In the genomic region with DNA sequence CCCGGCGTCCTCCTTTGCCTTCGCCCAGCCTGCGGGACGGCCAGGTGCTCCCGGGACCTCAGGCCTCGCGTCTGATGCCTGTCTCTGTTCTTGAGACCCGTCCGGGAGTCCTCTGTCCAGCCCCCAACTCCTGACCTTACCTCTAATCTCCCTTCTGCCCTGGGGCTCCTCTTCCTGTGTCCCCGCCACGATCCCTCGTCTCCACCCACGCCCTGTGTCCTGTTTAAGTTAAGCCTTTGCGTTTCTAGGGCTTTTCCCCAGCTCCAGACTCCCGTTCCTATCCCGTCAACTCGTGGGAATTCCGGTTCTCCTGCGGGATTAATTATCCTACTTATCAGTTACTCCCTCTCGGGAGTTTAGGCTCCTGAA, we compare ENCODE assay signal across 8 cellular contexts. TPM values are rescaled to one million over a fixed set of nuclear protein-coding genes. Genes with fewer than 3 reads are reported as not detected.
DNase-seq lines count a peak whose midpoint lies in the region; ATAC-seq and TF ChIP-seq lines count a peak whose summit lies in the region.

No MANE protein-coding gene starts in this region.

- H3K4me1 ChIP-seq in testis = peaks cover 17% of the 10 kb centered on the region

- H3K4me3 Mint-ChIP-seq in activated CD4-positive, alpha-beta T cell treated with anti-CD3 and anti-CD28 coated beads, Interleukin-2, amount 10 ng/mL, durations not matched to agents 7 days and 5 days = peak overlapping the region; percentile 95
- H3K4me3 Mint-ChIP-seq in activated T-helper 1 cell treated with anti-CD3 and anti-CD28 coated beads, Interleukin-12 subunit alpha, Interleukin-12 subunit beta, Interleukin-2, Interleukin-4 antibody, amounts not matched to agents 30 ng/mL and 10 ng/mL and 1 ng/mL, durations not matched to agents 14 hours and 24 hours and 36 hours = peak overlapping the region; percentile 99

- CTCF ChIA-PET in activated CD4-positive, alpha-beta T cell treated with anti-CD3 and anti-CD28 coated beads, Interleukin-2, amount 10 ng/mL, durations not matched to agents 7 days and 5 days (lab: Charles Lee) = no interaction called here

- H3K27ac Mint-ChIP-seq in activated CD4-positive, alpha-beta T cell treated with anti-CD3 and anti-CD28 coated beads, Interleukin-2, amount 10 ng/mL, durations not matched to agents 7 days and 5 days = peak overlapping the region; percentile 99
- peak overlapping the region; percentile 97 for H3K27ac Mint-ChIP-seq in activated T-helper 1 cell treated with anti-CD3 and anti-CD28 coated beads, Interleukin-12 subunit alpha, Interleukin-12 subunit beta, Interleukin-2, Interleukin-4 antibody, amounts not matched to agents 30 ng/mL and 10 ng/mL and 1 ng/mL, durations not matched to agents 14 hours and 24 hours and 36 hours

- peak overlapping the region; percentile 99 for H3K4me3 ChIP-seq in iPS-18c (ENCODE audit: insufficient read depth, low read depth, low read length)
- H3K4me3 ChIP-seq in testis = peak overlapping the region; percentile 80 to 89

- H3K27me3 Mint-ChIP-seq in activated CD4-positive, alpha-beta T cell treated with anti-CD3 and anti-CD28 coated beads, Interleukin-2, amount 10 ng/mL, durations not matched to agents 7 days and 5 days = no peaks in the 10 kb centered on the region
- no peaks in the 10 kb centered on the region for H3K27me3 Mint-ChIP-seq in activated T-helper 1 cell treated with anti-CD3 and anti-CD28 coated beads, Interleukin-12 subunit alpha, Interleukin-12 subunit beta, Interleukin-2, Interleukin-4 antibody, amounts not matched to agents 30 ng/mL and 10 ng/mL and 1 ng/mL, durations not matched to agents 14 hours and 24 hours and 36 hours (ENCODE audit: insufficient read depth)

- ATAC-seq in HG02759 (IDR thresholded peaks at IDR 0.05; ENCODE audit: unreplicated experiment) (no peak), GM19351 (IDR thresholded peaks at IDR 0.05; ENCODE audit: unreplicated experiment) (no peak)

- no peak for TF ChIP-seq CTCF in testis (IDR thresholded peaks at IDR 0.05)

- H3K36me3 ChIP-seq in testis (ENCODE audit: low read depth, missing control alignments) = no peaks in the 10 kb centered on the region

- H3K27me3 ChIP-seq in testis = no peaks in the 10 kb centered on the region

- POLR2A ChIA-PET in activated CD4-positive, alpha-beta T cell treated with anti-CD3 and anti-CD28 coated beads, Interleukin-2, amount 10 ng/mL, durations not matched to agents 7 days and 5 days (lab: Charles Lee) = no interaction called here

- peak overlapping the region; percentile 92 to 93 for H3K27ac ChIP-seq in testis

- H3K36me3 Mint-ChIP-seq in activated CD4-positive, alpha-beta T cell treated with anti-CD3 and anti-CD28 coated beads, Interleukin-2, amount 10 ng/mL, durations not matched to agents 7 days and 5 days (ENCODE audit: low read depth) = peaks cover 47% of the 10 kb centered on the region
- peaks cover 47% of the 10 kb centered on the region for H3K36me3 Mint-ChIP-seq in activated T-helper 1 cell treated with anti-CD3 and anti-CD28 coated beads, Interleukin-12 subunit alpha, Interleukin-12 subunit beta, Interleukin-2, Interleukin-4 antibody, amounts not matched to agents 30 ng/mL and 10 ng/mL and 1 ng/mL, durations not matched to agents 14 hours and 24 hours and 36 hours (ENCODE audit: low read depth)

- TF ChIP-seq POLR2A in testis (IDR thresholded peaks at IDR 0.05) = no peak

- H3K9me3 ChIP-seq in iPS-18c (ENCODE audit: control insufficient read depth, insufficient read depth, low read length) (no peaks in the 10 kb centered on the region), testis (no peaks in the 10 kb centered on the region)

- WGBS in testis, 2 donors = 0 to 1% methylated on average over 18 to 21 of the region's 21 CpGs

- no peaks in the 10 kb centered on the region for H3K9me3 Mint-ChIP-seq in activated CD4-positive, alpha-beta T cell treated with anti-CD3 and anti-CD28 coated beads, Interleukin-2, amount 10 ng/mL, durations not matched to agents 7 days and 5 days
- H3K9me3 Mint-ChIP-seq in activated T-helper 1 cell treated with anti-CD3 and anti-CD28 coated beads, Interleukin-12 subunit alpha, Interleukin-12 subunit beta, Interleukin-2, Interleukin-4 antibody, amounts not matched to agents 30 ng/mL and 10 ng/mL and 1 ng/mL, durations not matched to agents 14 hours and 24 hours and 36 hours = no peaks in the 10 kb centered on the region

- peaks cover 44% of the 10 kb centered on the region for H3K4me1 Mint-ChIP-seq in activated CD4-positive, alpha-beta T cell treated with anti-CD3 and anti-CD28 coated beads, Interleukin-2, amount 10 ng/mL, durations not matched to agents 7 days and 5 days
- peaks cover 36% of the 10 kb centered on the region for H3K4me1 Mint-ChIP-seq in activated T-helper 1 cell treated with anti-CD3 and anti-CD28 coated beads, Interleukin-12 subunit alpha, Interleukin-12 subunit beta, Interleukin-2, Interleukin-4 antibody, amounts not matched to agents 30 ng/mL and 10 ng/mL and 1 ng/mL, durations not matched to agents 14 hours and 24 hours and 36 hours (ENCODE audit: low read depth)

- intact Hi-C loops in activated T-helper 1 cell treated with anti-CD3 and anti-CD28 coated beads, Interleukin-12 subunit alpha, Interleukin-12 subunit beta, Interleukin-2, Interleukin-4 antibody, amounts not matched to agents 30 ng/mL and 10 ng/mL and 1 ng/mL, durations not matched to agents 14 hours and 24 hours and 36 hours (cut with micrococcal nuclease) = loop anchor here (1.0 to 5.0 kb wide), 10 partner anchors 14 to 959 kb away; a partner anchor contains a TSS
- intact Hi-C loops in testis (cut with DNase I; ENCODE audit: low total_unique reads) = no loop called here

- DNase-seq in activated CD4-positive, alpha-beta T cell treated with anti-CD3 and anti-CD28 coated beads, Interleukin-2, amount 10 ng/mL, durations not matched to agents 7 days and 5 days = no peak
- no peak for DNase-seq in activated CD4-positive, alpha-beta T cell treated with anti-CD3 and anti-CD28 coated beads for 48 hours
- no peak for DNase-seq in activated T-helper 1 cell treated with anti-CD3 and anti-CD28 coated beads, Interleukin-12 subunit alpha, Interleukin-12 subunit beta, Interleukin-2, Interleukin-4 antibody, amounts not matched to agents 30 ng/mL and 10 ng/mL and 1 ng/mL, durations not matched to agents 14 hours and 24 hours and 36 hours (ENCODE audit: low spot score)
- DNase-seq in testis = no peak
- DNase-seq in NCI-H345 (lab: John Stamatoyannopoulos, UW) = no peak

RNA-seq across cellular contexts. Expression of a gene that starts 0.7 kb away (rescaled TPM):
- 100 to 1,000 TPM; 245 to 248 TPM for total RNA-seq in activated CD4-positive, alpha-beta T cell treated with anti-CD3 and anti-CD28 coated beads, Interleukin-2, amount 10 ng/mL, durations not matched to agents 7 days and 5 days
- total RNA-seq in activated T-helper 1 cell treated with anti-CD3 and anti-CD28 coated beads, Interleukin-12 subunit alpha, Interleukin-12 subunit beta, Interleukin-2, Interleukin-4 antibody, amounts not matched to agents 30 ng/mL and 10 ng/mL and 1 ng/mL, durations not matched to agents 14 hours and 24 hours and 36 hours = 192 and 193 TPM in 2 replicates
- total RNA-seq in testis = 100 to 1,000 TPM; 313 to 507 TPM
- 167 TPM for polyA plus RNA-seq in testis (ENCODE audit: insufficient read depth, low read depth, low replicate concordance)

RNA-seq across cellular contexts. Expression of a gene that starts 13.9 kb away (rescaled TPM):
- total RNA-seq in activated CD4-positive, alpha-beta T cell treated with anti-CD3 and anti-CD28 coated beads, Interleukin-2, amount 10 ng/mL, durations not matched to agents 7 days and 5 days = 1 to 10 TPM; 3.8 to 5.4 TPM
- total RNA-seq in activated T-helper 1 cell treated with anti-CD3 and anti-CD28 coated beads, Interleukin-12 subunit alpha, Interleukin-12 subunit beta, Interleukin-2, Interleukin-4 antibody, amounts not matched to agents 30 ng/mL and 10 ng/mL and 1 ng/mL, durations not matched to agents 14 hours and 24 hours and 36 hours = 8.4 and 11.5 TPM in 2 replicates
- total RNA-seq in testis = 1 to 10 TPM; 5.6 to 5.8 TPM
- polyA plus RNA-seq in testis (ENCODE audit: insufficient read depth, low read depth, low replicate concordance) = 1.9 TPM

RNA-seq across cellular contexts. Expression of a gene that starts 23.4 kb away (rescaled TPM):
- not detected for total RNA-seq in activated CD4-positive, alpha-beta T cell treated with anti-CD3 and anti-CD28 coated beads, Interleukin-2, amount 10 ng/mL, durations not matched to agents 7 days and 5 days
- total RNA-seq in activated T-helper 1 cell treated with anti-CD3 and anti-CD28 coated beads, Interleukin-12 subunit alpha, Interleukin-12 subunit beta, Interleukin-2, Interleukin-4 antibody, amounts not matched to agents 30 ng/mL and 10 ng/mL and 1 ng/mL, durations not matched to agents 14 hours and 24 hours and 36 hours = not detected in 2 replicates
- 10 to 100 TPM; 10.2 to 11.9 TPM for total RNA-seq in testis
- polyA plus RNA-seq in testis (ENCODE audit: insufficient read depth, low read depth, low replicate concordance) = 7.8 TPM

RNA-seq across cellular contexts. Expression of a gene that starts 34.4 kb away (rescaled TPM):
- total RNA-seq in activated CD4-positive, alpha-beta T cell treated with anti-CD3 and anti-CD28 coated beads, Interleukin-2, amount 10 ng/mL, durations not matched to agents 7 days and 5 days = 1 to 10 TPM in 1 of 2 experiments, under 1 TPM in 1; 0.72 to 1.2 TPM
- total RNA-seq in activated T-helper 1 cell treated with anti-CD3 and anti-CD28 coated beads, Interleukin-12 subunit alpha, Interleukin-12 subunit beta, Interleukin-2, Interleukin-4 antibody, amounts not matched to agents 30 ng/mL and 10 ng/mL and 1 ng/mL, durations not matched to agents 14 hours and 24 hours and 36 hours = 0.49 and 0.59 TPM in 2 replicates
- 100 to 1,000 TPM; 226 to 248 TPM for total RNA-seq in testis
- 126 TPM for polyA plus RNA-seq in testis (ENCODE audit: insufficient read depth, low read depth, low replicate concordance)

RNA-seq across cellular contexts. Expression of a gene that starts 52.9 kb away (rescaled TPM):
- total RNA-seq in activated CD4-positive, alpha-beta T cell treated with anti-CD3 and anti-CD28 coated beads, Interleukin-2, amount 10 ng/mL, durations not matched to agents 7 days and 5 days = 1 to 10 TPM; 3.1 to 3.7 TPM
- 45.7 and 49.1 TPM in 2 replicates for total RNA-seq in activated T-helper 1 cell treated with anti-CD3 and anti-CD28 coated beads, Interleukin-12 subunit alpha, Interleukin-12 subunit beta, Interleukin-2, Interleukin-4 antibody, amounts not matched to agents 30 ng/mL and 10 ng/mL and 1 ng/mL, durations not matched to agents 14 hours and 24 hours and 36 hours
- total RNA-seq in testis = not detected
- polyA plus RNA-seq in testis (ENCODE audit: insufficient read depth, low read depth, low replicate concordance) = 0.65 TPM

Comparison
In these comparisons a context has a peak if more than half of its experiments do, and no peak if none do; other contexts are left out.
1. RNA of a gene that starts 23.4 kb away (total RNA-seq): 10.2 to 11.9 TPM in testis; not detected in activated T-helper 1 cell treated with anti-CD3 and anti-CD28 coated beads, Interleukin-12 subunit alpha, Interleukin-12 subunit beta, Interleukin-2, Interleukin-4 antibody, amounts not matched to agents 30 ng/mL and 10 ng/mL and 1 ng/mL, durations not matched to agents 14 hours and 24 hours and 36 hours and not detected in activated CD4-positive, alpha-beta T cell treated with anti-CD3 and anti-CD28 coated beads, Interleukin-2, amount 10 ng/mL, durations not matched to agents 7 days and 5 days; every median in the first group is over 10 times any median in the second.